In the genomic region with DNA sequence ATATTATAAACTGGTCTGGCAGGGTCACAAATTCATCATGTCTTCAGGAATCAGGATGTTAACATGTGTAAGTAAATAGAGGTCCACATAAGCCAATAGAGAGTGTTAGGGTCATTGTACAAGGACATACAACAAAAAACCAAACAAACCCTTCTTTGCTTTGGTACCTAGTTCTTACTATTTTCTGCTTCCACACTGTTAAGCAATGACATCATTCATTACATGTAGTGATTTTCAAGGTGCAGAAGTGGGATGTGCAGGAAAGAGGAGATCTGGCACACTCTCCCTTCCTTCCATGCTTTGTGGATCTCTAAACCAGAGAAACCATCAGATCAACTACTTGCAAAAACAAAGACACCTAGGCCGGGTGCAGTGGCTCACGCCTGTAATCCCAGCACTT, we compare ENCODE assay signal across 1 cellular context.
TF ChIP-seq lines count a peak whose summit lies in the region.

No MANE protein-coding gene starts in this region.

TF ChIP-seq in IMR-90, 13 proteins besides CTCF, POLR2A, EP300 and RAD21 (continued from another document):
- TF ChIP-seq MXI1 (IDR thresholded peaks at IDR 0.05; ENCODE audit: borderline replicate concordance, low read depth, low read length) (no peak), MAFK (IDR thresholded peaks at IDR 0.05; ENCODE audit: low read depth, low read length) (no peak), SMC3 (IDR thresholded peaks at IDR 0.05; ENCODE audit: low read depth, low read length) (no peak), CEBPB (IDR thresholded peaks at IDR 0.05; ENCODE audit: low read depth, low read length) (no peak), CHD1 (IDR thresholded peaks at IDR 0.05; ENCODE audit: low read depth, low read length) (no peak), NFE2L2 (IDR thresholded peaks at IDR 0.05; ENCODE audit: low read depth, low read length) (no peak), MAZ (IDR thresholded peaks at IDR 0.05; ENCODE audit: borderline replicate concordance, low read depth, low read length) (no peak), BHLHE40 (IDR thresholded peaks at IDR 0.05; ENCODE audit: low read depth, low read length) (no peak), RCOR1 (IDR thresholded peaks at IDR 0.05; ENCODE audit: insufficient replicate concordance, low read length) (no peak), FOS (IDR thresholded peaks at IDR 0.05; ENCODE audit: low read depth, low read length) (no peak), RFX5 (IDR thresholded peaks at IDR 0.05; ENCODE audit: low read depth, low read length) (no peak)
- TF ChIP-seq, protein P1, sequence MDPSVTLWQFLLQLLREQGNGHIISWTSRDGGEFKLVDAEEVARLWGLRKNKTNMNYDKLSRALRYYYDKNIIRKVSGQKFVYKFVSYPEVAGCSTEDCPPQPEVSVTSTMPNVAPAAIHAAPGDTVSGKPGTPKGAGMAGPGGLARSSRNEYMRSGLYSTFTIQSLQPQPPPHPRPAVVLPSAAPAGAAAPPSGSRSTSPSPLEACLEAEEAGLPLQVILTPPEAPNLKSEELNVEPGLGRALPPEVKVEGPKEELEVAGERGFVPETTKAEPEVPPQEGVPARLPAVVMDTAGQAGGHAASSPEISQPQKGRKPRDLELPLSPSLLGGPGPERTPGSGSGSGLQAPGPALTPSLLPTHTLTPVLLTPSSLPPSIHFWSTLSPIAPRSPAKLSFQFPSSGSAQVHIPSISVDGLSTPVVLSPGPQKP (IDR thresholded peaks at IDR 0.05; ENCODE audit: borderline replicate concordance, low read depth, low read length): no peak
TF ChIP-seq in IMR-90: peak in this region for 0.
